13 cellular contexts compared by ENCODE assay signal in the genomic region with DNA sequence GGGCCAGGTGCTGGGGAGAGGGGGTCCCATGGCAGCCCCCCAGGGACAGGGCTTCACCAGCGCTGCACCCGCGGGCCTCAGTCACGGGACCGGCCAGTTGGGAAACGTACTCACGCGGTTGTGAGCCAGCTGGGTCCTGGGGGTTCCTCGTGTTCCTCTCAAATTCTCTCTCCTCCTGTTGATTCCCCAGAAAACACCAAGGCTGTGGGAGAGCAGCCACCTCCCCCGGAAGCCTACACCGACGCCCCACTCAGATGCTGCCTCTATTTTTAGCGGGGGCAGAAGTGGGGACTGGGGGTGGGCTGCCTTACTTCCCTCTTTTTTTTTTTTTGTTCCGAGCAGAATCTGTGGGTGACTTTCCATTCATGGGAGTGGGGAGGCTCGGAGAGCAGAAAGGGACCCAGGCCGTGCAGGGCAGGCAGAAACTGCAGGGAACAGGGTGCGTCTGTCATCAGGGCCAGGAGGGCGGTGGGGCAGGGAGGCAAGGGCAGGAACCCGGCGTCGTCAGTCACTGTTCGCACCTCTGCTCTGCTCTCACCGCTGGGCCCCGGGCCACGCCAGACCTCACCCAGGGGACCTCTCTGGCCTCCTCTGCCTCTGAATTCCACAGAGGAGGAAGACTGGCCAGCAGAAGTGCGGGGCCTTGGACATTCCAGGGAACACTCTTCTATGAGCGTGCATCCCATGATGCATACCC.
A peak's percentile ranks its signal among the peaks of the same experiment; 100 is the strongest.
DNase-seq lines count a peak whose midpoint lies in the region; ATAC-seq and TF ChIP-seq lines count a peak whose summit lies in the region.
"Had no signal": no experiment of that assay in that cellular context is flagged by ENCODE, and none has a peak within 500 bp of the region (broad histone marks: within the 10 kb centered on the region; RNA-seq: fewer than 3 reads in every experiment).

No MANE protein-coding gene starts in this region.

- H3K9me2 ChIP-seq in OCI-LY7 (ENCODE audit: insufficient read depth, low read length) = no peaks in the 10 kb centered on the region

- TF ChIP-seq POLR2A in breast epithelium (IDR thresholded peaks at IDR 0.05) = no peak

- DNase-seq in activated CD4-positive, alpha-beta memory T cell treated with anti-CD3 and anti-CD28 coated beads for 36 hours = no peak
- no peak for DNase-seq in activated CD4-positive, alpha-beta memory T cell treated with anti-CD3 and anti-CD28 coated beads, Interleukin-2, amount 10 ng/mL, durations not matched to agents 7 days and 5 days
- peak; percentile 37 for DNase-seq in OCI-LY7 (ENCODE audit: low spot score)
- peak; percentile 30 for DNase-seq in globus pallidus (ENCODE audit: low spot score)
- DNase-seq in stimulated activated naive B cell treated with anti-CD40 and anti-IgM and Interleukin-4, amounts not matched to agents 10 μg/mL and 1 μg/mL and 100 μg/mL, for 72 hours = peak; percentile 29
- no peak for DNase-seq in breast epithelium (ENCODE audit: low spot score in 2 of 2)
- no peak for DNase-seq in NCI-H226
- DNase-seq: ACHN; cortex of kidney; NCI-H1694; NK-92 treated with Interleukin-12 subunit alpha and Interleukin-12 subunit beta, amount 100 ng/mL, for 24 hours had no signal

- H3K36me3 Mint-ChIP-seq in activated CD4-positive, alpha-beta memory T cell treated with anti-CD3 and anti-CD28 coated beads for 36 hours = peaks cover 26% of the 10 kb centered on the region
- peaks cover 58% of the 10 kb centered on the region for H3K36me3 Mint-ChIP-seq in activated CD4-positive, alpha-beta memory T cell treated with anti-CD3 and anti-CD28 coated beads, Interleukin-2, amount 10 ng/mL, durations not matched to agents 7 days and 5 days (ENCODE audit: low read depth)
- peaks cover 46 to 71% of the 10 kb centered on the region in 2 donors for H3K36me3 Mint-ChIP-seq in stimulated activated naive B cell treated with anti-CD40 and anti-IgM and Interleukin-4, amounts not matched to agents 10 μg/mL and 1 μg/mL and 100 μg/mL, for 72 hours

- H3K27ac Mint-ChIP-seq in activated CD4-positive, alpha-beta memory T cell treated with anti-CD3 and anti-CD28 coated beads for 36 hours = peak overlapping the region; percentile 91
- H3K27ac Mint-ChIP-seq in activated CD4-positive, alpha-beta memory T cell treated with anti-CD3 and anti-CD28 coated beads, Interleukin-2, amount 10 ng/mL, durations not matched to agents 7 days and 5 days = no peak overlapping the region
- H3K27ac Mint-ChIP-seq in stimulated activated naive B cell treated with anti-CD40 and anti-IgM and Interleukin-4, amounts not matched to agents 10 μg/mL and 1 μg/mL and 100 μg/mL, for 72 hours = peak overlapping the region; percentile 93
- H3K27ac Mint-ChIP-seq: GM23338 had no signal

- TF ChIP-seq CTCF in OCI-LY7 (conservative IDR thresholded peaks at IDR 0.05; ENCODE audit: low read length) (no peak), breast epithelium (IDR thresholded peaks at IDR 0.05) (no peak)

- H3K4me1 Mint-ChIP-seq in activated CD4-positive, alpha-beta memory T cell treated with anti-CD3 and anti-CD28 coated beads for 36 hours (ENCODE audit: low read depth) = peaks cover 83% of the 10 kb centered on the region
- peaks cover 75% of the 10 kb centered on the region for H3K4me1 Mint-ChIP-seq in activated CD4-positive, alpha-beta memory T cell treated with anti-CD3 and anti-CD28 coated beads, Interleukin-2, amount 10 ng/mL, durations not matched to agents 7 days and 5 days
- H3K4me1 Mint-ChIP-seq in stimulated activated naive B cell treated with anti-CD40 and anti-IgM and Interleukin-4, amounts not matched to agents 10 μg/mL and 1 μg/mL and 100 μg/mL, for 72 hours = peaks cover 65 to 95% of the 10 kb centered on the region in 2 donors

- H3K4me2 ChIP-seq in OCI-LY7 (ENCODE audit: low read length) = peak overlapping the region; percentile 99

- intact Hi-C loops in activated CD4-positive, alpha-beta memory T cell treated with anti-CD3 and anti-CD28 coated beads for 36 hours (cut with micrococcal nuclease) = no loop called here
- intact Hi-C loops in OCI-LY7 (cut with micrococcal nuclease; ENCODE audit: unreplicated experiment) = no loop called here
- intact Hi-C loops in breast epithelium (cut with DNase I; ENCODE audit: low total_unique reads) = no loop called here

- POLR2A ChIA-PET in activated CD4-positive, alpha-beta memory T cell treated with anti-CD3 and anti-CD28 coated beads for 36 hours (lab: Charles Lee) = interaction anchor here (0.6 kb wide), 1 partner anchor 432 kb away, joined by 3 read pairs; no protein-coding TSS in a partner anchor
- POLR2A ChIA-PET in activated CD4-positive, alpha-beta memory T cell treated with anti-CD3 and anti-CD28 coated beads, Interleukin-2, amount 10 ng/mL, durations not matched to agents 7 days and 5 days (lab: Charles Lee) = no interaction called here
- POLR2A ChIA-PET in OCI-LY7 (lab: Charles Lee) = interaction anchor here (0.6 to 3.2 kb wide), 4 partner anchors 20 to 171 kb away, joined by 3 to 23 read pairs (median 4); no protein-coding TSS in a partner anchor

- no peaks in the 10 kb centered on the region for H3K9me3 Mint-ChIP-seq in activated CD4-positive, alpha-beta memory T cell treated with anti-CD3 and anti-CD28 coated beads for 36 hours
- H3K9me3 Mint-ChIP-seq in activated CD4-positive, alpha-beta memory T cell treated with anti-CD3 and anti-CD28 coated beads, Interleukin-2, amount 10 ng/mL, durations not matched to agents 7 days and 5 days = no peaks in the 10 kb centered on the region
- peaks cover 0 to 5% of the 10 kb centered on the region in 2 donors for H3K9me3 Mint-ChIP-seq in stimulated activated naive B cell treated with anti-CD40 and anti-IgM and Interleukin-4, amounts not matched to agents 10 μg/mL and 1 μg/mL and 100 μg/mL, for 72 hours
- H3K9me3 Mint-ChIP-seq: GM23338 had no signal

- H4K20me1 ChIP-seq in OCI-LY7 (ENCODE audit: insufficient read depth, low read length) = no peaks in the 10 kb centered on the region

- peak in 1 of 2 donors; percentile 10 for ATAC-seq in stimulated activated naive B cell treated with anti-CD40 and anti-IgM and Interleukin-4, amounts not matched to agents 10 μg/mL and 1 μg/mL and 100 μg/mL, for 72 hours (replicated peaks)
- no peak for ATAC-seq in HG03520 (IDR thresholded peaks at IDR 0.05; ENCODE audit: unreplicated experiment)

- H3K4me1 ChIP-seq in OCI-LY7 (ENCODE audit: insufficient read depth, low read length, poor library complexity, severe bottlenecking) (peaks cover 68% of the 10 kb centered on the region), breast epithelium (peaks cover 0 to 7% of the 10 kb centered on the region in 2 donors)

- BruUV-seq in OCI-LY7 (replicated peaks; lab: Mats Ljungman, UMichigan) = no TSS peak

- CTCF ChIA-PET in activated CD4-positive, alpha-beta memory T cell treated with anti-CD3 and anti-CD28 coated beads for 36 hours (lab: Charles Lee) = no interaction called here
- CTCF ChIA-PET in activated CD4-positive, alpha-beta memory T cell treated with anti-CD3 and anti-CD28 coated beads, Interleukin-2, amount 10 ng/mL, durations not matched to agents 7 days and 5 days (lab: Charles Lee) = interaction anchor here (1.0 kb wide), 1 partner anchor 84 kb away, joined by 3 read pairs; no protein-coding TSS in a partner anchor
- CTCF ChIA-PET in OCI-LY7 (lab: Charles Lee; ENCODE audit: unreplicated experiment) = no interaction called here

- H3K36me3 ChIP-seq in OCI-LY7 (ENCODE audit: insufficient read depth, low read length) = peaks cover 19% of the 10 kb centered on the region
- H3K36me3 ChIP-seq in breast epithelium = no peaks in the 10 kb centered on the region

- H3K79me2 ChIP-seq in OCI-LY7 (ENCODE audit: insufficient read depth, low read depth, low read length) = peaks cover 14% of the 10 kb centered on the region; the same call in 1 of the 2 replicates

- H3K27ac ChIP-seq in OCI-LY7 (ENCODE audit: low read depth, low read length, poor library complexity, severe bottlenecking) (peak overlapping the region; percentile 90), breast epithelium (no peak overlapping the region)

- H2AFZ ChIP-seq in OCI-LY7 (ENCODE audit: low read length) = peak overlapping the region; percentile 34; the same call in 1 of the 2 replicates
- H2AFZ ChIP-seq: GM23338 had no signal

- H3K9me3 ChIP-seq in OCI-LY7 (ENCODE audit: low read length) = no peaks in the 10 kb centered on the region
- no peaks in the 10 kb centered on the region for H3K9me3 ChIP-seq in breast epithelium

- no peak overlapping the region for H3K4me3 Mint-ChIP-seq in activated CD4-positive, alpha-beta memory T cell treated with anti-CD3 and anti-CD28 coated beads for 36 hours
- H3K4me3 Mint-ChIP-seq in activated CD4-positive, alpha-beta memory T cell treated with anti-CD3 and anti-CD28 coated beads, Interleukin-2, amount 10 ng/mL, durations not matched to agents 7 days and 5 days = no peak overlapping the region
- peak overlapping the region; percentile 83 to 84 for H3K4me3 Mint-ChIP-seq in stimulated activated naive B cell treated with anti-CD40 and anti-IgM and Interleukin-4, amounts not matched to agents 10 μg/mL and 1 μg/mL and 100 μg/mL, for 72 hours
- H3K4me3 Mint-ChIP-seq: GM23338 had no signal

- no peaks in the 10 kb centered on the region for H3K27me3 ChIP-seq in breast epithelium

- H3K27me3 Mint-ChIP-seq in activated CD4-positive, alpha-beta memory T cell treated with anti-CD3 and anti-CD28 coated beads for 36 hours = no peaks in the 10 kb centered on the region
- no peaks in the 10 kb centered on the region for H3K27me3 Mint-ChIP-seq in activated CD4-positive, alpha-beta memory T cell treated with anti-CD3 and anti-CD28 coated beads, Interleukin-2, amount 10 ng/mL, durations not matched to agents 7 days and 5 days
- no peaks in the 10 kb centered on the region for H3K27me3 Mint-ChIP-seq in stimulated activated naive B cell treated with anti-CD40 and anti-IgM and Interleukin-4, amounts not matched to agents 10 μg/mL and 1 μg/mL and 100 μg/mL, for 72 hours

- H3K4me3 ChIP-seq in OCI-LY7 (ENCODE audit: low read depth, low read length, poor library complexity, severe bottlenecking) = peak overlapping the region; percentile 73
- H3K4me3 ChIP-seq in breast epithelium = no peak overlapping the region
- H3K4me3 ChIP-seq: GM23338 had no signal

Comparison
In these comparisons a context has a peak if more than half of its experiments do, and no peak if none do; other contexts are left out.
1. DNase-seq: peak in OCI-LY7 (single experiment), globus pallidus (single experiment) and stimulated activated naive B cell treated with anti-CD40 and anti-IgM and Interleukin-4, amounts not matched to agents 10 μg/mL and 1 μg/mL and 100 μg/mL, for 72 hours (single experiment); none in activated CD4-positive, alpha-beta memory T cell treated with anti-CD3 and anti-CD28 coated beads for 36 hours (single experiment), activated CD4-positive, alpha-beta memory T cell treated with anti-CD3 and anti-CD28 coated beads, Interleukin-2, amount 10 ng/mL, durations not matched to agents 7 days and 5 days (single experiment), breast epithelium (0 of 2) and NCI-H226 (single experiment).
2. H3K4me3 Mint-ChIP-seq: peak in stimulated activated naive B cell treated with anti-CD40 and anti-IgM and Interleukin-4, amounts not matched to agents 10 μg/mL and 1 μg/mL and 100 μg/mL, for 72 hours (2 of 2); none in activated CD4-positive, alpha-beta memory T cell treated with anti-CD3 and anti-CD28 coated beads for 36 hours (single experiment) and activated CD4-positive, alpha-beta memory T cell treated with anti-CD3 and anti-CD28 coated beads, Interleukin-2, amount 10 ng/mL, durations not matched to agents 7 days and 5 days (single experiment).